ENCODE assay signal across 1 cellular context in genomic region chr1:19458815-19459417, GRCh38.
TF ChIP-seq lines count a peak whose summit lies in the region.

No MANE protein-coding gene starts in this region.

TF ChIP-seq in GM23338, 12 proteins besides CTCF, POLR2A, EP300 and RAD21 (continued from another document):
- TF ChIP-seq ZNF462 (CRISPR knock-in tag; IDR thresholded peaks at IDR 0.05) (no peak), ZNF114 (CRISPR knock-in tag; IDR thresholded peaks at IDR 0.05) (no peak), ZNF331 (CRISPR knock-in tag; IDR thresholded peaks at IDR 0.05; ENCODE audit: low read depth) (no peak)
